In genomic region chr3:58835075-58835474, GRCh38 we compare ENCODE assay signal across 17 cellular contexts.
DNase-seq lines count a peak whose midpoint lies in the region; ATAC-seq, FAIRE-seq and TF ChIP-seq lines count a peak whose summit lies in the region.
"Had no signal": no experiment of that assay in that cellular context is flagged by ENCODE, and none has a peak within 500 bp of the region (broad histone marks: within the 10 kb centered on the region; RNA-seq: fewer than 3 reads in every experiment).

No MANE protein-coding gene starts in this region.

- TF ChIP-seq POLR2A in gastroesophageal sphincter (IDR thresholded peaks at IDR 0.05): no peak

- TF ChIP-seq CTCF in Loucy (conservative IDR thresholded peaks at IDR 0.05; ENCODE audit: low read length) (no peak), bronchial epithelial cell (IDR thresholded peaks at IDR 0.05; ENCODE audit: insufficient read depth, low read length, severe bottlenecking) (no peak), osteoblast (IDR thresholded peaks at IDR 0.05; ENCODE audit: extremely low read depth, low read depth, low read length) (no peak), gastroesophageal sphincter (IDR thresholded peaks at IDR 0.05) (no peak)

- H3K27ac ChIP-seq in osteoblast (ENCODE audit: low read depth, low read length) (no peak overlapping the region), gastroesophageal sphincter (no peak overlapping the region)
- H3K27ac ChIP-seq: stomach had no signal

- H3K79me2 ChIP-seq in Loucy (ENCODE audit: insufficient read depth, low read length): peaks cover 87% of the 10 kb centered on the region
- no peaks in the 10 kb centered on the region for H3K79me2 ChIP-seq in osteoblast (ENCODE audit: insufficient read depth, low read length)

- H3K27me3 ChIP-seq in Loucy (ENCODE audit: insufficient read depth, low read length, poor library complexity, severe bottlenecking) (no peaks in the 10 kb centered on the region), bronchial epithelial cell (ENCODE audit: control insufficient read depth, insufficient read depth, low read length) (no peaks in the 10 kb centered on the region), osteoblast (ENCODE audit: insufficient read depth, low read length) (no peaks in the 10 kb centered on the region), gastroesophageal sphincter (no peaks in the 10 kb centered on the region)
- H3K27me3 ChIP-seq: stomach had no signal

- H3K4me1 ChIP-seq in Loucy (ENCODE audit: insufficient read depth, low read length, poor library complexity, severe bottlenecking) (peaks cover 48% of the 10 kb centered on the region), osteoblast (ENCODE audit: insufficient read depth, low read length) (peaks cover 7% of the 10 kb centered on the region), gastroesophageal sphincter (peaks cover 0 to under 1% (median 0%) of the 10 kb centered on the region in 3 donors)
- H3K4me1 ChIP-seq: stomach had no signal

- no peak overlapping the region for H2AFZ ChIP-seq in Loucy (ENCODE audit: low read length)
- no peak overlapping the region for H2AFZ ChIP-seq in osteoblast (ENCODE audit: low read length)

- H3K4me2 ChIP-seq in Loucy (ENCODE audit: low read depth, low read length, poor library complexity, severe bottlenecking) (peak overlapping the region; percentile 67), osteoblast (ENCODE audit: insufficient read depth, low read length) (peak overlapping the region; percentile 30)

- H3F3A ChIP-seq in Loucy (ENCODE audit: low read depth): no peaks in the 10 kb centered on the region

- H3K36me3 ChIP-seq in Loucy (ENCODE audit: insufficient read depth, low read length): peaks cover 10% of the 10 kb centered on the region; the same call in 1 of the 2 replicates
- H3K36me3 ChIP-seq in bronchial epithelial cell (ENCODE audit: control insufficient read depth, insufficient read depth, low read length): no peaks in the 10 kb centered on the region
- H3K36me3 ChIP-seq in osteoblast (ENCODE audit: insufficient read depth, low read length): no peaks in the 10 kb centered on the region
- no peaks in the 10 kb centered on the region for H3K36me3 ChIP-seq in gastroesophageal sphincter
- H3K36me3 ChIP-seq: stomach had no signal

- ATAC-seq in gastroesophageal sphincter (no peak), HG02884 (IDR thresholded peaks at IDR 0.05; ENCODE audit: unreplicated experiment) (no peak)
- ATAC-seq: activated naive CD4-positive, alpha-beta T cell treated with anti-CD3 and anti-CD28 coated beads, Interleukin-2, amount 50 U/mL, for 72 hours; activated T-cell treated with anti-CD3 and anti-CD28 coated beads, Interleukin-2, amount 50 U/mL, for 4 hours; HepG2 had no signal

- WGBS in gastroesophageal sphincter (ENCODE audit: low coverage in 1 of 2), 2 donors: 55 to 72% methylated on average over 3 of the region's 3 CpGs

- DNase-seq in EH (ENCODE audit: low read depth) (peak; percentile 68), bronchial epithelial cell (ENCODE audit: low read depth) (peak; percentile 75), osteoblast (ENCODE audit: insufficient read length, low spot score, missing footprints) (no peak), NCI-H2227 treated with DMSO at 0.1 percent for 48 hours (lab: John Stamatoyannopoulos, UW) (no peak), NCI-H1092 (lab: John Stamatoyannopoulos, UW) (no peak)
- DNase-seq: activated CD4-positive, alpha-beta memory T cell treated with anti-CD3 and anti-CD28 coated beads for 36 hours; activated T-cell treated with anti-CD3 and anti-CD28 coated beads, Interleukin-2, amount 50 U/mL, for 4 hours; endodermal cell; H7; NCI-H2081 treated with DMSO at 0.1 percent for 48 hours; stomach had no signal

- no peaks in the 10 kb centered on the region for H3K9me2 ChIP-seq in Loucy (replicated peaks; ENCODE audit: low read depth, low read length)

- H3K4me3 ChIP-seq in Loucy (ENCODE audit: low read length, poor library complexity, severe bottlenecking) (no peak overlapping the region), bronchial epithelial cell (ENCODE audit: low read depth, low read length) (no peak overlapping the region), osteoblast (ENCODE audit: insufficient read depth, low read length) (no peak overlapping the region), gastroesophageal sphincter (no peak overlapping the region)
- H3K4me3 ChIP-seq: stomach had no signal

- FAIRE-seq in bronchial epithelial cell (lab: Jason Lieb, UNC): no peak
- FAIRE-seq: GM18507, HepG2 had no signal

- no peak for TF ChIP-seq EP300 in gastroesophageal sphincter (IDR thresholded peaks at IDR 0.05)

- H4K20me1 ChIP-seq in Loucy (ENCODE audit: insufficient read depth, low read length, poor library complexity, severe bottlenecking): peaks cover 17% of the 10 kb centered on the region
- H4K20me1 ChIP-seq in osteoblast (ENCODE audit: insufficient read depth, low read length): no peaks in the 10 kb centered on the region

- H3K9ac ChIP-seq in Loucy (ENCODE audit: low read depth, low read length, poor library complexity, severe bottlenecking): no peak overlapping the region

- H3K9me3 ChIP-seq in Loucy (ENCODE audit: insufficient read depth, low read depth, low read length): no peaks in the 10 kb centered on the region
- H3K9me3 ChIP-seq in osteoblast (ENCODE audit: low read depth, low read length): no peaks in the 10 kb centered on the region
- H3K9me3 ChIP-seq in gastroesophageal sphincter: no peaks in the 10 kb centered on the region
- H3K9me3 ChIP-seq: stomach had no signal

Comparison
In these comparisons a context has a peak if more than half of its experiments do, and no peak if none do; other contexts are left out.
1. DNase-seq: peak in EH (single experiment) and bronchial epithelial cell (single experiment); none in osteoblast (single experiment), NCI-H2227 treated with DMSO at 0.1 percent for 48 hours (single experiment) and NCI-H1092 (single experiment).